Comparison of ENCODE assay signal across 1 cellular context in the genomic region with DNA sequence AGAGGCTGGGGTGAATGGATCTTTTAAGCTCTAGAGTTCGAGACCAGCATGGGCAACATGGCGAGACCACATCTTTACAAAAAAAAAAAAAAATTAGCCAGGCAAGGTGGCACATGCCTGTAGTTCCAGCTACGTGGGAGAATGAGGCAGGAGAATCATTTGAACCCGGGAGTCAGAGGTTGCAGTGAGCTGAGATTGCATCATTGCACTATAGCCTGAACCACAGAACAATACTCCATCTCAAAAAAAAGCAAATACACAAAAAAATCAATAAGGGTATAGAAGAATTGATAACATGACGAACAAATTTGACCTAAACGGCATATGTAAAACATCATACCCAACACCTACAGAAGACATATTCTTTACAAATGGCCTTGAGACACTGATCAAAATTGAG.
A peak's percentile ranks its signal among the peaks of the same experiment; 100 is the strongest.
TF ChIP-seq lines count a peak whose summit lies in the region.

No MANE protein-coding gene starts in this region.

TF ChIP-seq in HepG2, 621 proteins besides CTCF, POLR2A, EP300 and RAD21 (continued from another document):
- TF ChIP-seq, protein P1, sequence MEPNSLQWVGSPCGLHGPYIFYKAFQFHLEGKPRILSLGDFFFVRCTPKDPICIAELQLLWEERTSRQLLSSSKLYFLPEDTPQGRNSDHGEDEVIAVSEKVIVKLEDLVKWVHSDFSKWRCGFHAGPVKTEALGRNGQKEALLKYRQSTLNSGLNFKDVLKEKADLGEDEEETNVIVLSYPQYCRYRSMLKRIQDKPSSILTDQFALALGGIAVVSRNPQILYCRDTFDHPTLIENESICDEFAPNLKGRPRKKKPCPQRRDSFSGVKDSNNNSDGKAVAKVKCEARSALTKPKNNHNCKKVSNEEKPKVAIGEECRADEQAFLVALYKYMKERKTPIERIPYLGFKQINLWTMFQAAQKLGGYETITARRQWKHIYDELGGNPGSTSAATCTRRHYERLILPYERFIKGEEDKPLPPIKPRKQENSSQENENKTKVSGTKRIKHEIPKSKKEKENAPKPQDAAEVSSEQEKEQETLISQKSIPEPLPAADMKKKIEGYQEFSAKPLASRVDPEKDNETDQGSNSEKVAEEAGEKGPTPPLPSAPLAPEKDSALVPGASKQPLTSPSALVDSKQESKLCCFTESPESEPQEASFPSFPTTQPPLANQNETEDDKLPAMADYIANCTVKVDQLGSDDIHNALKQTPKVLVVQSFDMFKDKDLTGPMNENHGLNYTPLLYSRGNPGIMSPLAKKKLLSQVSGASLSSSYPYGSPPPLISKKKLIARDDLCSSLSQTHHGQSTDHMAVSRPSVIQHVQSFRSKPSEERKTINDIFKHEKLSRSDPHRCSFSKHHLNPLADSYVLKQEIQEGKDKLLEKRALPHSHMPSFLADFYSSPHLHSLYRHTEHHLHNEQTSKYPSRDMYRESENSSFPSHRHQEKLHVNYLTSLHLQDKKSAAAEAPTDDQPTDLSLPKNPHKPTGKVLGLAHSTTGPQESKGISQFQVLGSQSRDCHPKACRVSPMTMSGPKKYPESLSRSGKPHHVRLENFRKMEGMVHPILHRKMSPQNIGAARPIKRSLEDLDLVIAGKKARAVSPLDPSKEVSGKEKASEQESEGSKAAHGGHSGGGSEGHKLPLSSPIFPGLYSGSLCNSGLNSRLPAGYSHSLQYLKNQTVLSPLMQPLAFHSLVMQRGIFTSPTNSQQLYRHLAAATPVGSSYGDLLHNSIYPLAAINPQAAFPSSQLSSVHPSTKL (CRISPR knock-in tag; IDR thresholded peaks at IDR 0.05) = peak; percentile 60
- TF ChIP-seq, protein P2, sequence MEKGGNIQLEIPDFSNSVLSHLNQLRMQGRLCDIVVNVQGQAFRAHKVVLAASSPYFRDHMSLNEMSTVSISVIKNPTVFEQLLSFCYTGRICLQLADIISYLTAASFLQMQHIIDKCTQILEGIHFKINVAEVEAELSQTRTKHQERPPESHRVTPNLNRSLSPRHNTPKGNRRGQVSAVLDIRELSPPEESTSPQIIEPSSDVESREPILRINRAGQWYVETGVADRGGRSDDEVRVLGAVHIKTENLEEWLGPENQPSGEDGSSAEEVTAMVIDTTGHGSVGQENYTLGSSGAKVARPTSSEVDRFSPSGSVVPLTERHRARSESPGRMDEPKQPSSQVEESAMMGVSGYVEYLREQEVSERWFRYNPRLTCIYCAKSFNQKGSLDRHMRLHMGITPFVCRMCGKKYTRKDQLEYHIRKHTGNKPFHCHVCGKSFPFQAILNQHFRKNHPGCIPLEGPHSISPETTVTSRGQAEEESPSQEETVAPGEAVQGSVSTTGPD (CRISPR knock-in tag; IDR thresholded peaks at IDR 0.05) = no peak
- peak; percentile 28; the same call in 1 of the 2 replicates for TF ChIP-seq TCF7 (IDR thresholded peaks at IDR 0.05; ENCODE audit: low read depth)
- no peak for TF ChIP-seq ZNF558 (CRISPR knock-in tag; IDR thresholded peaks at IDR 0.05; ENCODE audit: borderline replicate concordance)
- peak; percentile 57; the same call in 1 of the 2 replicates for TF ChIP-seq FOXJ3 (CRISPR knock-in tag; IDR thresholded peaks at IDR 0.05; ENCODE audit: borderline replicate concordance)
- TF ChIP-seq NR2F2 (IDR thresholded peaks at IDR 0.05; ENCODE audit: borderline replicate concordance, low read depth) = peak; percentile 60; the same call in 1 of the 2 replicates
- TF ChIP-seq SOX13 (IDR thresholded peaks at IDR 0.05) = peak; percentile 48; the same call in 1 of the 2 replicates
- TF ChIP-seq SOX13 (CRISPR knock-in tag; conservative IDR thresholded peaks at IDR 0.05 in 1 of 2, IDR thresholded peaks at IDR 0.05 in 1 of 2) = peak in 1 of 2 experiments; percentile 89; a peak in 2 of 4 replicates
- TF ChIP-seq ZNF543 (CRISPR knock-in tag; IDR thresholded peaks at IDR 0.05) = no peak
- TF ChIP-seq NFIC (IDR thresholded peaks at IDR 0.05; ENCODE audit: low read length) = peak; percentile 63
- peak; percentile 87 for TF ChIP-seq CEBPG (CRISPR knock-in tag; IDR thresholded peaks at IDR 0.05)
- TF ChIP-seq, protein P3, sequence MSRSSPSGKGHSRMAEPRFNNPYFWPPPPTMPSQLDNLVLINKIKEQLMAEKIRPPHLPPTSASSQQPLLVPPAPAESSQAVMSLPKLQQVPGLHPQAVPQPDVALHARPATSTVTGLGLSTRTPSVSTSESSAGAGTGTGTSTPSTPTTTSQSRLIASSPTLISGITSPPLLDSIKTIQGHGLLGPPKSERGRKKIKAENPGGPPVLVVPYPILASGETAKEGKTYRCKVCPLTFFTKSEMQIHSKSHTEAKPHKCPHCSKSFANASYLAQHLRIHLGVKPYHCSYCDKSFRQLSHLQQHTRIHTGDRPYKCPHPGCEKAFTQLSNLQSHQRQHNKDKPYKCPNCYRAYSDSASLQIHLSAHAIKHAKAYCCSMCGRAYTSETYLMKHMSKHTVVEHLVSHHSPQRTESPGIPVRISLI (CRISPR knock-in tag; IDR thresholded peaks at IDR 0.05; ENCODE audit: borderline replicate concordance) = peak; percentile 85; the same call in 1 of the 2 replicates
- TF ChIP-seq GFI1 (CRISPR knock-in tag; IDR thresholded peaks at IDR 0.05; ENCODE audit: borderline replicate concordance) = peak; percentile 38; the same call in 1 of the 2 replicates
- peak; percentile 65; the same call in 1 of the 2 replicates for TF ChIP-seq CEBPB (IDR thresholded peaks at IDR 0.05; ENCODE audit: borderline replicate concordance, low read depth, low read length)
- TF ChIP-seq JARID2 (CRISPR knock-in tag; IDR thresholded peaks at IDR 0.05; ENCODE audit: insufficient replicate concordance) = no peak
- TF ChIP-seq, protein P4, sequence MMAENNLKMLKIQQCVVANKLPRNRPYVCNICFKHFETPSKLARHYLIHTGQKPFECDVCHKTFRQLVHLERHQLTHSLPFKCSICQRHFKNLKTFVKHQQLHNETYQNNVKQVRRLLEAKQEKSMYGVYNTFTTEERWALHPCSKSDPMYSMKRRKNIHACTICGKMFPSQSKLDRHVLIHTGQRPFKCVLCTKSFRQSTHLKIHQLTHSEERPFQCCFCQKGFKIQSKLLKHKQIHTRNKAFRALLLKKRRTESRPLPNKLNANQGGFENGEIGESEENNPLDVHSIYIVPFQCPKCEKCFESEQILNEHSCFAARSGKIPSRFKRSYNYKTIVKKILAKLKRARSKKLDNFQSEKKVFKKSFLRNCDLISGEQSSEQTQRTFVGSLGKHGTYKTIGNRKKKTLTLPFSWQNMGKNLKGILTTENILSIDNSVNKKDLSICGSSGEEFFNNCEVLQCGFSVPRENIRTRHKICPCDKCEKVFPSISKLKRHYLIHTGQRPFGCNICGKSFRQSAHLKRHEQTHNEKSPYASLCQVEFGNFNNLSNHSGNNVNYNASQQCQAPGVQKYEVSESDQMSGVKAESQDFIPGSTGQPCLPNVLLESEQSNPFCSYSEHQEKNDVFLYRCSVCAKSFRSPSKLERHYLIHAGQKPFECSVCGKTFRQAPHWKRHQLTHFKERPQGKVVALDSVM (CRISPR knock-in tag; IDR thresholded peaks at IDR 0.05) = no peak
- TF ChIP-seq, protein P5, sequence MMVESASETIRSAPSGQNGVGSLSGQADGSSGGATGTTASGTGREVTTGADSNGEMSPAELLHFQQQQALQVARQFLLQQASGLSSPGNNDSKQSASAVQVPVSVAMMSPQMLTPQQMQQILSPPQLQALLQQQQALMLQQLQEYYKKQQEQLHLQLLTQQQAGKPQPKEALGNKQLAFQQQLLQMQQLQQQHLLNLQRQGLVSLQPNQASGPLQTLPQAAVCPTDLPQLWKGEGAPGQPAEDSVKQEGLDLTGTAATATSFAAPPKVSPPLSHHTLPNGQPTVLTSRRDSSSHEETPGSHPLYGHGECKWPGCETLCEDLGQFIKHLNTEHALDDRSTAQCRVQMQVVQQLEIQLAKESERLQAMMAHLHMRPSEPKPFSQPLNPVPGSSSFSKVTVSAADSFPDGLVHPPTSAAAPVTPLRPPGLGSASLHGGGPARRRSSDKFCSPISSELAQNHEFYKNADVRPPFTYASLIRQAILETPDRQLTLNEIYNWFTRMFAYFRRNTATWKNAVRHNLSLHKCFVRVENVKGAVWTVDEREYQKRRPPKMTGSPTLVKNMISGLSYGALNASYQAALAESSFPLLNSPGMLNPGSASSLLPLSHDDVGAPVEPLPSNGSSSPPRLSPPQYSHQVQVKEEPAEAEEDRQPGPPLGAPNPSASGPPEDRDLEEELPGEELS (CRISPR knock-in tag; IDR thresholded peaks at IDR 0.05) = peak; percentile 60
- TF ChIP-seq, protein P6, sequence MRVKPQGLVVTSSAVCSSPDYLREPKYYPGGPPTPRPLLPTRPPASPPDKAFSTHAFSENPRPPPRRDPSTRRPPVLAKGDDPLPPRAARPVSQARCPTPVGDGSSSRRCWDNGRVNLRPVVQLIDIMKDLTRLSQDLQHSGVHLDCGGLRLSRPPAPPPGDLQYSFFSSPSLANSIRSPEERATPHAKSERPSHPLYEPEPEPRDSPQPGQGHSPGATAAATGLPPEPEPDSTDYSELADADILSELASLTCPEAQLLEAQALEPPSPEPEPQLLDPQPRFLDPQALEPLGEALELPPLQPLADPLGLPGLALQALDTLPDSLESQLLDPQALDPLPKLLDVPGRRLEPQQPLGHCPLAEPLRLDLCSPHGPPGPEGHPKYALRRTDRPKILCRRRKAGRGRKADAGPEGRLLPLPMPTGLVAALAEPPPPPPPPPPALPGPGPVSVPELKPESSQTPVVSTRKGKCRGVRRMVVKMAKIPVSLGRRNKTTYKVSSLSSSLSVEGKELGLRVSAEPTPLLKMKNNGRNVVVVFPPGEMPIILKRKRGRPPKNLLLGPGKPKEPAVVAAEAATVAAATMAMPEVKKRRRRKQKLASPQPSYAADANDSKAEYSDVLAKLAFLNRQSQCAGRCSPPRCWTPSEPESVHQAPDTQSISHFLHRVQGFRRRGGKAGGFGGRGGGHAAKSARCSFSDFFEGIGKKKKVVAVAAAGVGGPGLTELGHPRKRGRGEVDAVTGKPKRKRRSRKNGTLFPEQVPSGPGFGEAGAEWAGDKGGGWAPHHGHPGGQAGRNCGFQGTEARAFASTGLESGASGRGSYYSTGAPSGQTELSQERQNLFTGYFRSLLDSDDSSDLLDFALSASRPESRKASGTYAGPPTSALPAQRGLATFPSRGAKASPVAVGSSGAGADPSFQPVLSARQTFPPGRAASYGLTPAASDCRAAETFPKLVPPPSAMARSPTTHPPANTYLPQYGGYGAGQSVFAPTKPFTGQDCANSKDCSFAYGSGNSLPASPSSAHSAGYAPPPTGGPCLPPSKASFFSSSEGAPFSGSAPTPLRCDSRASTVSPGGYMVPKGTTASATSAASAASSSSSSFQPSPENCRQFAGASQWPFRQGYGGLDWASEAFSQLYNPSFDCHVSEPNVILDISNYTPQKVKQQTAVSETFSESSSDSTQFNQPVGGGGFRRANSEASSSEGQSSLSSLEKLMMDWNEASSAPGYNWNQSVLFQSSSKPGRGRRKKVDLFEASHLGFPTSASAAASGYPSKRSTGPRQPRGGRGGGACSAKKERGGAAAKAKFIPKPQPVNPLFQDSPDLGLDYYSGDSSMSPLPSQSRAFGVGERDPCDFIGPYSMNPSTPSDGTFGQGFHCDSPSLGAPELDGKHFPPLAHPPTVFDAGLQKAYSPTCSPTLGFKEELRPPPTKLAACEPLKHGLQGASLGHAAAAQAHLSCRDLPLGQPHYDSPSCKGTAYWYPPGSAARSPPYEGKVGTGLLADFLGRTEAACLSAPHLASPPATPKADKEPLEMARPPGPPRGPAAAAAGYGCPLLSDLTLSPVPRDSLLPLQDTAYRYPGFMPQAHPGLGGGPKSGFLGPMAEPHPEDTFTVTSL (CRISPR knock-in tag; IDR thresholded peaks at IDR 0.05; ENCODE audit: borderline replicate concordance) = peak; percentile 74
- TF ChIP-seq, protein P7, sequence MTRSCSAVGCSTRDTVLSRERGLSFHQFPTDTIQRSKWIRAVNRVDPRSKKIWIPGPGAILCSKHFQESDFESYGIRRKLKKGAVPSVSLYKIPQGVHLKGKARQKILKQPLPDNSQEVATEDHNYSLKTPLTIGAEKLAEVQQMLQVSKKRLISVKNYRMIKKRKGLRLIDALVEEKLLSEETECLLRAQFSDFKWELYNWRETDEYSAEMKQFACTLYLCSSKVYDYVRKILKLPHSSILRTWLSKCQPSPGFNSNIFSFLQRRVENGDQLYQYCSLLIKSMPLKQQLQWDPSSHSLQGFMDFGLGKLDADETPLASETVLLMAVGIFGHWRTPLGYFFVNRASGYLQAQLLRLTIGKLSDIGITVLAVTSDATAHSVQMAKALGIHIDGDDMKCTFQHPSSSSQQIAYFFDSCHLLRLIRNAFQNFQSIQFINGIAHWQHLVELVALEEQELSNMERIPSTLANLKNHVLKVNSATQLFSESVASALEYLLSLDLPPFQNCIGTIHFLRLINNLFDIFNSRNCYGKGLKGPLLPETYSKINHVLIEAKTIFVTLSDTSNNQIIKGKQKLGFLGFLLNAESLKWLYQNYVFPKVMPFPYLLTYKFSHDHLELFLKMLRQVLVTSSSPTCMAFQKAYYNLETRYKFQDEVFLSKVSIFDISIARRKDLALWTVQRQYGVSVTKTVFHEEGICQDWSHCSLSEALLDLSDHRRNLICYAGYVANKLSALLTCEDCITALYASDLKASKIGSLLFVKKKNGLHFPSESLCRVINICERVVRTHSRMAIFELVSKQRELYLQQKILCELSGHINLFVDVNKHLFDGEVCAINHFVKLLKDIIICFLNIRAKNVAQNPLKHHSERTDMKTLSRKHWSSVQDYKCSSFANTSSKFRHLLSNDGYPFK (CRISPR knock-in tag; IDR thresholded peaks at IDR 0.05; ENCODE audit: borderline replicate concordance) = no peak
- TF ChIP-seq ZFP82 (CRISPR knock-in tag; IDR thresholded peaks at IDR 0.05; ENCODE audit: borderline replicate concordance) = 0 out of 2 replicates have a peak, but pooled peaks have one; percentile 38
- no peak for TF ChIP-seq ZNF713 (CRISPR knock-in tag; IDR thresholded peaks at IDR 0.05)
- peak; percentile 34; the same call in 1 of the 2 replicates for TF ChIP-seq FOXO1 (CRISPR knock-in tag; IDR thresholded peaks at IDR 0.05)
- TF ChIP-seq ZNF207 (IDR thresholded peaks at IDR 0.05; ENCODE audit: borderline replicate concordance) = no peak
- no peak for TF ChIP-seq ETV5 (CRISPR knock-in tag; IDR thresholded peaks at IDR 0.05; ENCODE audit: borderline replicate concordance)
- no peak for TF ChIP-seq NFKB2 (CRISPR knock-in tag; IDR thresholded peaks at IDR 0.05; ENCODE audit: borderline replicate concordance)
- no peak for TF ChIP-seq MEIS1 (CRISPR knock-in tag; IDR thresholded peaks at IDR 0.05; ENCODE audit: borderline replicate concordance)
- no peak for TF ChIP-seq ZFX (CRISPR knock-in tag; IDR thresholded peaks at IDR 0.05; ENCODE audit: low read depth)
